In genomic region chr12:46516933-46517578, GRCh38 we compare ENCODE assay signal across 8 cellular contexts.
DNase-seq lines count a peak whose midpoint lies in the region; ATAC-seq and TF ChIP-seq lines count a peak whose summit lies in the region.

No MANE protein-coding gene starts in this region.

- H3K9me3 ChIP-seq in mammary epithelial cell (replicated peaks; ENCODE audit: insufficient read depth, low read length), result no peaks in the 10 kb centered on the region
- no peaks in the 10 kb centered on the region for H3K9me3 ChIP-seq in PC-3 (ENCODE audit: low read length)

- H4K20me1 ChIP-seq in mammary epithelial cell (ENCODE audit: insufficient read depth, low read length) (no peaks in the 10 kb centered on the region), PC-3 (ENCODE audit: low read length) (no peaks in the 10 kb centered on the region)

- H3K36me3 ChIP-seq in mammary epithelial cell (ENCODE audit: insufficient read depth, low read length) (no peaks in the 10 kb centered on the region), PC-3 (ENCODE audit: low read depth, low read length) (peaks cover 4% of the 10 kb centered on the region; the same call in 1 of the 2 replicates)

- H3K27ac ChIP-seq in mammary epithelial cell (ENCODE audit: insufficient read depth, low read depth, low read length) (no peak overlapping the region), PC-3 (ENCODE audit: low read length) (no peak overlapping the region)

- H3F3A ChIP-seq in PC-3 (ENCODE audit: low read length, unreplicated experiment), result no peaks in the 10 kb centered on the region

- H3K4me2 ChIP-seq in mammary epithelial cell (ENCODE audit: insufficient read depth, low read depth, low read length) (peak overlapping the region; percentile 3), PC-3 (ENCODE audit: low read length) (no peak overlapping the region)

- H3K79me2 ChIP-seq in mammary epithelial cell (ENCODE audit: insufficient read depth, low read length) (no peaks in the 10 kb centered on the region), PC-3 (ENCODE audit: low read length) (no peaks in the 10 kb centered on the region)

- H3K9ac ChIP-seq in mammary epithelial cell (ENCODE audit: insufficient read depth, low read length) (no peak overlapping the region), PC-3 (ENCODE audit: low read length) (no peak overlapping the region)

- POLR2A ChIA-PET in PC-3 (lab: Charles Lee; ENCODE audit: unreplicated experiment), result no interaction called here

- H2AFZ ChIP-seq in mammary epithelial cell (ENCODE audit: low read depth, low read length) (peak overlapping the region; percentile 35), PC-3 (ENCODE audit: low read length) (no peak overlapping the region)

- H3K9me2 ChIP-seq in PC-3 (replicated peaks; ENCODE audit: low read length), result no peaks in the 10 kb centered on the region

- DNase-seq in GM12865 (ENCODE audit: low read depth) (peak; percentile 90), mammary epithelial cell (no peak), NCI-H187 (lab: John Stamatoyannopoulos, UW) (no peak), PC-3 (no peak), NCI-H2171 treated with DMSO at 0.1 percent for 48 hours (lab: John Stamatoyannopoulos, UW) (no peak), CD1c-positive myeloid dendritic cell (ENCODE audit: extremely low spot score) (no peak)

- dilution Hi-C loops in mammary epithelial cell (cut with HindIII; ENCODE audit: low sequenced_read_pairs), result no loop called here

- BruUV-seq in mammary epithelial cell (replicated peaks; lab: Mats Ljungman, UMichigan) (no TSS peak), PC-3 (replicated peaks; lab: Mats Ljungman, UMichigan) (no TSS peak)

- in situ Hi-C loops in mammary epithelial cell (cut with MboI; ENCODE audit: low sequenced_read_pairs in 2 of 2), result no loop called here

- ATAC-seq in GM19452 (IDR thresholded peaks at IDR 0.05; ENCODE audit: unreplicated experiment) (peak; percentile 99), HG03280 (IDR thresholded peaks at IDR 0.05; ENCODE audit: unreplicated experiment) (peak; percentile 97), PC-3 (no peak)

- no peak for TF ChIP-seq CTCF in GM12865 (IDR thresholded peaks at IDR 0.05; ENCODE audit: insufficient read depth, low read depth, low read length, missing control alignments)
- TF ChIP-seq CTCF in mammary epithelial cell (conservative IDR thresholded peaks at IDR 0.05 in 1 of 2, IDR thresholded peaks at IDR 0.05 in 1 of 2; ENCODE audit: extremely low read depth in 1 of 2, insufficient read depth in 1 of 2, low read depth in 1 of 2, low read length in 2 of 2), result no peak
- TF ChIP-seq CTCF in PC-3 (conservative IDR thresholded peaks at IDR 0.05; ENCODE audit: low read depth, low read length), result no peak

- peaks cover 8% of the 10 kb centered on the region for H3K4me1 ChIP-seq in mammary epithelial cell (ENCODE audit: insufficient read depth, low read length)
- H3K4me1 ChIP-seq in PC-3 (ENCODE audit: insufficient read depth, low read length), result peaks cover 5% of the 10 kb centered on the region

- intact Hi-C loops in mammary epithelial cell (cut with micrococcal nuclease), result no loop called here
- intact Hi-C loops in PC-3 (cut with micrococcal nuclease), result no loop called here

- WGBS in mammary epithelial cell (ENCODE audit: low coverage, missing lambda C conversion rate), result 56% methylated on average over 5 of the region's 6 CpGs

- peak overlapping the region; percentile 36 for H3K4me3 ChIP-seq in GM12865 (ENCODE audit: low read depth, low read length)
- H3K4me3 ChIP-seq in mammary epithelial cell (replicated peaks in 1 of 3; ENCODE audit: insufficient read depth in 1 of 3, low read depth in 2 of 3, low read length in 3 of 3), result no peak overlapping the region
- no peak overlapping the region for H3K4me3 ChIP-seq in PC-3 (ENCODE audit: low read length)

- H3K27me3 ChIP-seq in mammary epithelial cell (ENCODE audit: insufficient read depth, low read length), result no peaks in the 10 kb centered on the region
- no peaks in the 10 kb centered on the region for H3K27me3 ChIP-seq in PC-3 (ENCODE audit: low read length)

- CTCF ChIA-PET in mammary epithelial cell (lab: Charles Lee; ENCODE audit: low non-redundant PET) (no interaction called here), PC-3 (lab: Charles Lee) (no interaction called here)
